23 cellular contexts compared by ENCODE assay signal in genomic region chrX:108130889-108131288, GRCh38.
"Had no signal": no experiment of that assay in that cellular context is flagged by ENCODE, and none has a peak within 500 bp of the region (broad histone marks: within the 10 kb centered on the region; RNA-seq: fewer than 3 reads in every experiment).

No MANE protein-coding gene starts in this region.

- H3K4me3 Mint-ChIP-seq: endodermal cell; natural killer cell; neural crest cell; stimulated activated effector memory CD8-positive, alpha-beta T cell treated with anti-CD3 and anti-CD28 coated beads, Interleukin-12 subunit alpha, Interleukin-12 subunit beta, amount 100 ng/mL, for 72 hours; type B pancreatic cell had no signal

- H3K36me3 Mint-ChIP-seq: natural killer cell had no signal

- H3K79me2 ChIP-seq: hepatocyte had no signal

- DNase-seq: colonic mucosa; effector CD4-positive, alpha-beta T cell; endodermal cell; gastrocnemius medialis; glutamatergic neuron; kidney; left colon; mammary epithelial cell; mucosa of descending colon; natural killer cell; posterior cingulate gyrus; stimulated activated CD4-positive, alpha-beta T cell treated with anti-CD3 and anti-CD28 coated beads, Interleukin-4, amount 100 ng/mL, for 1 hour; stimulated activated CD8-positive, alpha-beta memory T cell treated with anti-CD3 and anti-CD28 coated beads, Interleukin-4, amount 100 ng/mL, for 48 hours; stimulated activated naive CD8-positive, alpha-beta T cell treated with anti-CD3 and anti-CD28 coated beads, Interleukin-15, Interleukin-2, amounts not matched to agents 100 U/mL and 50 U/mL, for 24 hours; thyroid gland had no signal

- H3K9me3 Mint-ChIP-seq: endodermal cell; natural killer cell; stimulated activated effector memory CD8-positive, alpha-beta T cell treated with anti-CD3 and anti-CD28 coated beads, Interleukin-12 subunit alpha, Interleukin-12 subunit beta, amount 100 ng/mL, for 72 hours; type B pancreatic cell had no signal

- H3K4me1 Mint-ChIP-seq: natural killer cell; neural crest cell; stimulated activated effector memory CD8-positive, alpha-beta T cell treated with anti-CD3 and anti-CD28 coated beads, Interleukin-12 subunit alpha, Interleukin-12 subunit beta, amount 100 ng/mL, for 72 hours had no signal

- H3K27ac Mint-ChIP-seq: endodermal cell; natural killer cell; stimulated activated effector memory CD8-positive, alpha-beta T cell treated with anti-CD3 and anti-CD28 coated beads, Interleukin-12 subunit alpha, Interleukin-12 subunit beta, amount 100 ng/mL, for 72 hours; type B pancreatic cell had no signal

- H3K4me2 ChIP-seq: hepatocyte, smooth muscle cell had no signal

- H3K27me3 ChIP-seq: colonic mucosa, esophagus muscularis mucosa, gastrocnemius medialis, hepatocyte, suprapubic skin, thyroid gland had no signal

- H3K27me3 Mint-ChIP-seq: type B pancreatic cell had no signal

- H3K9me3 ChIP-seq: colonic mucosa, esophagus muscularis mucosa, gastrocnemius medialis, mucosa of descending colon, suprapubic skin, thyroid gland had no signal

- H3K4me3 ChIP-seq: colonic mucosa, esophagus muscularis mucosa, gastrocnemius medialis, hepatocyte, mucosa of descending colon, smooth muscle cell, suprapubic skin, thyroid gland had no signal

- H2AFZ ChIP-seq: hepatocyte had no signal

- H3K36me3 ChIP-seq: colonic mucosa, gastrocnemius medialis, thyroid gland had no signal

- FAIRE-seq: kidney, urothelium cell line had no signal

- H3K27ac ChIP-seq: colonic mucosa, esophagus muscularis mucosa, hepatocyte, suprapubic skin, thyroid gland had no signal

- H3K4me1 ChIP-seq: colonic mucosa, esophagus muscularis mucosa, gastrocnemius medialis, suprapubic skin, thyroid gland had no signal

- ATAC-seq: left colon; mucosa of descending colon; natural killer cell; stimulated activated effector memory CD8-positive, alpha-beta T cell treated with anti-CD3 and anti-CD28 coated beads, Interleukin-12 subunit alpha, Interleukin-12 subunit beta, amount 100 ng/mL, for 72 hours; stimulated activated naive CD8-positive, alpha-beta T cell treated with anti-CD3 and anti-CD28 coated beads, Interleukin-15, Interleukin-2, amounts not matched to agents 100 U/mL and 50 U/mL, for 24 hours had no signal
